1 cellular context compared by ENCODE assay signal in genomic region chr17:71200597-71200996, GRCh38.
TF ChIP-seq lines count a peak whose summit lies in the region.

No MANE protein-coding gene starts in this region.

TF ChIP-seq in SK-N-SH, 30 proteins besides CTCF, POLR2A, EP300 and RAD21 (continued from another document):
- peak; percentile 58 for TF ChIP-seq PBX3 (IDR thresholded peaks at IDR 0.05)
- no peak for TF ChIP-seq RCOR1 (IDR thresholded peaks at IDR 0.05; ENCODE audit: low read length)
- TF ChIP-seq MEF2A (IDR thresholded peaks at IDR 0.05; ENCODE audit: borderline replicate concordance, low read depth), result no peak
